ENCODE assay signal across 18 cellular contexts in genomic region chr16:22352119-22352518, GRCh38. TPM values are rescaled to one million over a fixed set of nuclear protein-coding genes. Genes with fewer than 3 reads are reported as not detected.
A peak's percentile ranks its signal among the peaks of the same experiment; 100 is the strongest.
DNase-seq lines count a peak whose midpoint lies in the region; ATAC-seq and TF ChIP-seq lines count a peak whose summit lies in the region.
"Had no signal": no experiment of that assay in that cellular context is flagged by ENCODE, and none has a peak within 500 bp of the region (broad histone marks: within the 10 kb centered on the region; RNA-seq: fewer than 3 reads in every experiment).

No MANE protein-coding gene starts in this region.

- H3K27ac Mint-ChIP-seq in activated CD4-positive, alpha-beta memory T cell treated with anti-CD3 and anti-CD28 coated beads for 36 hours: peak overlapping the region; percentile 18
- no peak overlapping the region for H3K27ac Mint-ChIP-seq in activated CD4-positive, alpha-beta memory T cell treated with anti-CD3 and anti-CD28 coated beads, Interleukin-2, amount 10 ng/mL, durations not matched to agents 7 days and 5 days
- H3K27ac Mint-ChIP-seq in activated T-helper 1 cell treated with anti-CD3 and anti-CD28 coated beads, Interleukin-12 subunit alpha, Interleukin-12 subunit beta, Interleukin-2, Interleukin-4 antibody, amounts not matched to agents 30 ng/mL and 10 ng/mL and 1 ng/mL, durations not matched to agents 14 hours and 24 hours and 36 hours: peak overlapping the region; percentile 94
- H3K27ac Mint-ChIP-seq in naive thymus-derived CD4-positive, alpha-beta T cell: peak overlapping the region in 7 of 9 donors; percentile 19 to 87 (median 60)

- peaks cover 45% of the 10 kb centered on the region for H3K4me1 Mint-ChIP-seq in activated CD4-positive, alpha-beta memory T cell treated with anti-CD3 and anti-CD28 coated beads for 36 hours (ENCODE audit: low read depth)
- peaks cover 38% of the 10 kb centered on the region for H3K4me1 Mint-ChIP-seq in activated CD4-positive, alpha-beta memory T cell treated with anti-CD3 and anti-CD28 coated beads, Interleukin-2, amount 10 ng/mL, durations not matched to agents 7 days and 5 days
- H3K4me1 Mint-ChIP-seq in activated T-helper 1 cell treated with anti-CD3 and anti-CD28 coated beads, Interleukin-12 subunit alpha, Interleukin-12 subunit beta, Interleukin-2, Interleukin-4 antibody, amounts not matched to agents 30 ng/mL and 10 ng/mL and 1 ng/mL, durations not matched to agents 14 hours and 24 hours and 36 hours (ENCODE audit: low read depth): peaks cover 45% of the 10 kb centered on the region
- peaks cover 20 to 61% (median 49%) of the 10 kb centered on the region in 7 donors for H3K4me1 Mint-ChIP-seq in naive thymus-derived CD4-positive, alpha-beta T cell

- peak overlapping the region; percentile 68 for H3K4me2 ChIP-seq in GM23248 (ENCODE audit: unreplicated experiment)

- H3K36me3 ChIP-seq in GM23248 (ENCODE audit: low read depth) (peaks cover 52% of the 10 kb centered on the region), esophagus squamous epithelium (peaks cover 4 to 40% (median 25%) of the 10 kb centered on the region in 3 donors)
- peaks cover 0 to 32% (median 28%) of the 10 kb centered on the region in 3 experiments for H3K36me3 ChIP-seq in naive thymus-derived CD4-positive, alpha-beta T cell (ENCODE audit: control insufficient read depth in 2 of 3, insufficient read depth in 3 of 3, low read length in 3 of 3)

- CTCF ChIA-PET in activated CD4-positive, alpha-beta memory T cell treated with anti-CD3 and anti-CD28 coated beads for 36 hours (lab: Charles Lee): interaction anchor here (1.5 kb wide), 1 partner anchor 31 kb away, joined by 4 read pairs; no protein-coding TSS in a partner anchor
- CTCF ChIA-PET in activated CD4-positive, alpha-beta memory T cell treated with anti-CD3 and anti-CD28 coated beads, Interleukin-2, amount 10 ng/mL, durations not matched to agents 7 days and 5 days (lab: Charles Lee): interaction anchor here (1.1 kb wide), 1 partner anchor 23 kb away, joined by 3 read pairs; no protein-coding TSS in a partner anchor
- CTCF ChIA-PET in naive thymus-derived CD4-positive, alpha-beta T cell (lab: Charles Lee): no interaction called here

- no peak for TF ChIP-seq CTCF in esophagus squamous epithelium (IDR thresholded peaks at IDR 0.05)

- H3K4me3 Mint-ChIP-seq in activated CD4-positive, alpha-beta memory T cell treated with anti-CD3 and anti-CD28 coated beads for 36 hours: no peak overlapping the region
- no peak overlapping the region for H3K4me3 Mint-ChIP-seq in activated CD4-positive, alpha-beta memory T cell treated with anti-CD3 and anti-CD28 coated beads, Interleukin-2, amount 10 ng/mL, durations not matched to agents 7 days and 5 days
- H3K4me3 Mint-ChIP-seq in activated T-helper 1 cell treated with anti-CD3 and anti-CD28 coated beads, Interleukin-12 subunit alpha, Interleukin-12 subunit beta, Interleukin-2, Interleukin-4 antibody, amounts not matched to agents 30 ng/mL and 10 ng/mL and 1 ng/mL, durations not matched to agents 14 hours and 24 hours and 36 hours: no peak overlapping the region
- H3K4me3 Mint-ChIP-seq in naive thymus-derived CD4-positive, alpha-beta T cell: no peak overlapping the region

- H3K27me3 ChIP-seq in GM23248 (replicated peaks; ENCODE audit: insufficient read depth) (no peaks in the 10 kb centered on the region), esophagus squamous epithelium (no peaks in the 10 kb centered on the region)
- no peaks in the 10 kb centered on the region for H3K27me3 ChIP-seq in naive thymus-derived CD4-positive, alpha-beta T cell (ENCODE audit: control insufficient read depth in 2 of 2, insufficient read depth in 2 of 2, low read length in 2 of 2)

- peaks cover 78% of the 10 kb centered on the region for H3F3A ChIP-seq in GM23248 (ENCODE audit: insufficient read depth)

- H3K27ac ChIP-seq in GM23248 (peak overlapping the region; percentile 80), esophagus squamous epithelium (no peak overlapping the region)
- no peak overlapping the region for H3K27ac ChIP-seq in naive thymus-derived CD4-positive, alpha-beta T cell (ENCODE audit: low read depth, low read length)
- H3K27ac ChIP-seq: C4-2B had no signal

- no peaks in the 10 kb centered on the region for H3K9me3 Mint-ChIP-seq in activated CD4-positive, alpha-beta memory T cell treated with anti-CD3 and anti-CD28 coated beads for 36 hours
- H3K9me3 Mint-ChIP-seq in activated CD4-positive, alpha-beta memory T cell treated with anti-CD3 and anti-CD28 coated beads, Interleukin-2, amount 10 ng/mL, durations not matched to agents 7 days and 5 days: no peaks in the 10 kb centered on the region
- no peaks in the 10 kb centered on the region for H3K9me3 Mint-ChIP-seq in activated T-helper 1 cell treated with anti-CD3 and anti-CD28 coated beads, Interleukin-12 subunit alpha, Interleukin-12 subunit beta, Interleukin-2, Interleukin-4 antibody, amounts not matched to agents 30 ng/mL and 10 ng/mL and 1 ng/mL, durations not matched to agents 14 hours and 24 hours and 36 hours
- H3K9me3 Mint-ChIP-seq in naive thymus-derived CD4-positive, alpha-beta T cell: peaks cover 0 to 2% (median 0%) of the 10 kb centered on the region in 11 donors

- peaks cover 37% of the 10 kb centered on the region for H3K36me3 Mint-ChIP-seq in activated CD4-positive, alpha-beta memory T cell treated with anti-CD3 and anti-CD28 coated beads for 36 hours
- peaks cover 65% of the 10 kb centered on the region for H3K36me3 Mint-ChIP-seq in activated CD4-positive, alpha-beta memory T cell treated with anti-CD3 and anti-CD28 coated beads, Interleukin-2, amount 10 ng/mL, durations not matched to agents 7 days and 5 days (ENCODE audit: low read depth)
- H3K36me3 Mint-ChIP-seq in activated T-helper 1 cell treated with anti-CD3 and anti-CD28 coated beads, Interleukin-12 subunit alpha, Interleukin-12 subunit beta, Interleukin-2, Interleukin-4 antibody, amounts not matched to agents 30 ng/mL and 10 ng/mL and 1 ng/mL, durations not matched to agents 14 hours and 24 hours and 36 hours (ENCODE audit: low read depth): peaks cover 41% of the 10 kb centered on the region
- H3K36me3 Mint-ChIP-seq in naive thymus-derived CD4-positive, alpha-beta T cell: peaks cover 14 to 50% (median 34%) of the 10 kb centered on the region in 5 donors

- H3K79me2 ChIP-seq in GM23248 (ENCODE audit: insufficient read depth): peaks cover 90% of the 10 kb centered on the region

- peak overlapping the region; percentile 52; the same call in 1 of the 2 replicates for H3K9ac ChIP-seq in GM23248

- no peaks in the 10 kb centered on the region for H3K9me3 ChIP-seq in GM23248 (ENCODE audit: low read depth)
- H3K9me3 ChIP-seq in naive thymus-derived CD4-positive, alpha-beta T cell (ENCODE audit: control insufficient read depth in 2 of 3, low read length in 3 of 3): no peaks in the 10 kb centered on the region
- H3K9me3 ChIP-seq in esophagus squamous epithelium: no peaks in the 10 kb centered on the region

- POLR2A ChIA-PET in activated CD4-positive, alpha-beta memory T cell treated with anti-CD3 and anti-CD28 coated beads for 36 hours (lab: Charles Lee): no interaction called here
- POLR2A ChIA-PET in activated CD4-positive, alpha-beta memory T cell treated with anti-CD3 and anti-CD28 coated beads, Interleukin-2, amount 10 ng/mL, durations not matched to agents 7 days and 5 days (lab: Charles Lee): interaction anchor here (1.0 to 2.5 kb wide), 2 partner anchors 18 to 54 kb away, joined by 3 to 8 read pairs; no protein-coding TSS in a partner anchor
- POLR2A ChIA-PET in naive thymus-derived CD4-positive, alpha-beta T cell (lab: Charles Lee): interaction anchor here (1.7 to 4.9 kb wide), 3 partner anchors 17 to 23 kb away, joined by 6 to 38 read pairs (median 29); partner anchors contain the start of gene CDR2

- intact Hi-C loops in activated CD4-positive, alpha-beta memory T cell treated with anti-CD3 and anti-CD28 coated beads for 36 hours (cut with micrococcal nuclease): no loop called here
- intact Hi-C loops in activated T-helper 1 cell treated with anti-CD3 and anti-CD28 coated beads, Interleukin-12 subunit alpha, Interleukin-12 subunit beta, Interleukin-2, Interleukin-4 antibody, amounts not matched to agents 30 ng/mL and 10 ng/mL and 1 ng/mL, durations not matched to agents 14 hours and 24 hours and 36 hours (cut with micrococcal nuclease): loop anchor here (2.0 kb wide), 1 partner anchor 55 kb away; the partner anchor contains the start of gene POLR3E
- intact Hi-C loops in naive thymus-derived CD4-positive, alpha-beta T cell (cut with micrococcal nuclease): loop anchor here in 1 of 2 donors (10.0 kb wide), 1 partner anchor 1447 kb away; the partner anchor contains the start of genes DCUN1D3 and LYRM1
- intact Hi-C loops in esophagus squamous epithelium (cut with DNase I): no loop called here

- no peak for ATAC-seq in naive thymus-derived CD4-positive, alpha-beta T cell
- ATAC-seq: GM12878 had no signal

- H3K4me3 ChIP-seq in GM23248 (0 out of 2 replicates have a peak overlapping the region, but pooled peaks have one; percentile 9), esophagus squamous epithelium (no peak overlapping the region)
- no peak overlapping the region for H3K4me3 ChIP-seq in naive thymus-derived CD4-positive, alpha-beta T cell (ENCODE audit: low read length)
- H3K4me3 ChIP-seq: GM12878 had no signal

- H3K4me1 ChIP-seq in GM23248 (ENCODE audit: insufficient read depth): peaks cover 50% of the 10 kb centered on the region
- H3K4me1 ChIP-seq in naive thymus-derived CD4-positive, alpha-beta T cell (ENCODE audit: control insufficient read depth in 2 of 2, insufficient read depth in 2 of 2, low read length in 2 of 2): peaks cover 31 to 40% of the 10 kb centered on the region in 2 donors
- H3K4me1 ChIP-seq in esophagus squamous epithelium: peaks cover 0 to 24% (median 10%) of the 10 kb centered on the region in 3 donors

- 99% methylated on average over 9 of the region's 9 CpGs for WGBS in GM23248 (ENCODE audit: low coverage in 1 of 2, low lambda C conversion rate in 2 of 2, missing lambda C conversion rate in 2 of 2), 2 experiments
- 95 to 97% methylated on average over 9 of the region's 9 CpGs for WGBS in esophagus squamous epithelium, 2 donors

- no peaks in the 10 kb centered on the region for H3K9me2 ChIP-seq in GM23248 (ENCODE audit: insufficient read depth)

- no peak for DNase-seq in activated CD4-positive, alpha-beta memory T cell treated with anti-CD3 and anti-CD28 coated beads for 36 hours
- no peak for DNase-seq in activated CD4-positive, alpha-beta memory T cell treated with anti-CD3 and anti-CD28 coated beads, Interleukin-2, amount 10 ng/mL, durations not matched to agents 7 days and 5 days
- DNase-seq in GM23248: no peak
- no peak for DNase-seq in activated T-helper 1 cell treated with anti-CD3 and anti-CD28 coated beads, Interleukin-12 subunit alpha, Interleukin-12 subunit beta, Interleukin-2, Interleukin-4 antibody, amounts not matched to agents 30 ng/mL and 10 ng/mL and 1 ng/mL, durations not matched to agents 14 hours and 24 hours and 36 hours (ENCODE audit: low spot score)
- no peak for DNase-seq in naive thymus-derived CD4-positive, alpha-beta T cell
- DNase-seq in OCI-M2 (lab: John Stamatoyannopoulos, UW; ENCODE audit: unreplicated experiment): no peak
- no peak for DNase-seq in GDM1 (lab: John Stamatoyannopoulos, UW)
- DNase-seq in esophagus squamous epithelium (lab: John Stamatoyannopoulos, UW): no peak
- DNase-seq: Calu3, Karpas-422, MM.1S, NCI-H1105 treated with DMSO at 0.1 percent for 48 hours, NCI-H1930, NCI-H2171 treated with DMSO at 0.1 percent for 48 hours, NCI-H510A, SHP77 treated with DMSO at 0.1 percent for 48 hours had no signal

- in situ Hi-C loops in GM23248 (cut with MboI): no loop called here

- 0 out of 2 replicates have a peak, but pooled peaks cover 4% of the 10 kb centered on the region for H4K20me1 ChIP-seq in GM23248 (ENCODE audit: insufficient read depth)

- no peak overlapping the region for H2AFZ ChIP-seq in GM23248

- H3K27me3 Mint-ChIP-seq in activated CD4-positive, alpha-beta memory T cell treated with anti-CD3 and anti-CD28 coated beads for 36 hours: no peaks in the 10 kb centered on the region
- H3K27me3 Mint-ChIP-seq in activated CD4-positive, alpha-beta memory T cell treated with anti-CD3 and anti-CD28 coated beads, Interleukin-2, amount 10 ng/mL, durations not matched to agents 7 days and 5 days: no peaks in the 10 kb centered on the region
- no peaks in the 10 kb centered on the region for H3K27me3 Mint-ChIP-seq in activated T-helper 1 cell treated with anti-CD3 and anti-CD28 coated beads, Interleukin-12 subunit alpha, Interleukin-12 subunit beta, Interleukin-2, Interleukin-4 antibody, amounts not matched to agents 30 ng/mL and 10 ng/mL and 1 ng/mL, durations not matched to agents 14 hours and 24 hours and 36 hours (ENCODE audit: insufficient read depth)
- H3K27me3 Mint-ChIP-seq in naive thymus-derived CD4-positive, alpha-beta T cell: no peaks in the 10 kb centered on the region

- TF ChIP-seq POLR2A in esophagus squamous epithelium (IDR thresholded peaks at IDR 0.05): no peak

RNA-seq across cellular contexts. Expression of gene CDR2, which starts 22.3 kb away (rescaled TPM):
- total RNA-seq in activated CD4-positive, alpha-beta memory T cell treated with anti-CD3 and anti-CD28 coated beads for 36 hours: 10 to 100 TPM; 44.0 to 44.4 TPM
- 10 to 100 TPM; 43.1 to 43.9 TPM for total RNA-seq in activated CD4-positive, alpha-beta memory T cell treated with anti-CD3 and anti-CD28 coated beads, Interleukin-2, amount 10 ng/mL, durations not matched to agents 7 days and 5 days
- total RNA-seq in GM23248 (2014; rRNA removed; shearing (Covaris generic)): 36.0 and 45.6 TPM in 2 replicates
- polyA plus RNA-seq in GM23248 (2016; fragmentation: Nextera tagmentation; extraction: Ambion mirVana): 25.1 and 26.7 TPM in 2 replicates
- 43.5 and 47.2 TPM in 2 replicates for total RNA-seq in activated T-helper 1 cell treated with anti-CD3 and anti-CD28 coated beads, Interleukin-12 subunit alpha, Interleukin-12 subunit beta, Interleukin-2, Interleukin-4 antibody, amounts not matched to agents 30 ng/mL and 10 ng/mL and 1 ng/mL, durations not matched to agents 14 hours and 24 hours and 36 hours
- 10 to 100 TPM; 28.7 to 91.9 (median 65.6) TPM for total RNA-seq in naive thymus-derived CD4-positive, alpha-beta T cell
- polyA plus RNA-seq in naive thymus-derived CD4-positive, alpha-beta T cell: 100 to 1,000 TPM in 1 of 2 donors, 10 to 100 TPM in 1; 66.0 to 115 TPM
- 10 to 100 TPM in 1 of 4 donors, 1 to 10 TPM in 3; 6.6 to 21.4 (median 8.7) TPM for total RNA-seq in esophagus squamous epithelium

RNA-seq across cellular contexts. Expression of gene POLR3E, which starts 54.9 kb away (rescaled TPM):
- total RNA-seq in activated CD4-positive, alpha-beta memory T cell treated with anti-CD3 and anti-CD28 coated beads for 36 hours: 10 to 100 TPM; 75.0 to 80.3 TPM
- 10 to 100 TPM; 50.7 TPM for total RNA-seq in activated CD4-positive, alpha-beta memory T cell treated with anti-CD3 and anti-CD28 coated beads, Interleukin-2, amount 10 ng/mL, durations not matched to agents 7 days and 5 days
- total RNA-seq in GM23248 (2014; rRNA removed; shearing (Covaris generic)): 20.8 and 27.1 TPM in 2 replicates
- 12.4 and 14.0 TPM in 2 replicates for polyA plus RNA-seq in GM23248 (2016; fragmentation: Nextera tagmentation; extraction: Ambion mirVana)
- total RNA-seq in activated T-helper 1 cell treated with anti-CD3 and anti-CD28 coated beads, Interleukin-12 subunit alpha, Interleukin-12 subunit beta, Interleukin-2, Interleukin-4 antibody, amounts not matched to agents 30 ng/mL and 10 ng/mL and 1 ng/mL, durations not matched to agents 14 hours and 24 hours and 36 hours: 107 and 111 TPM in 2 replicates
- 100 to 1,000 TPM in 4 of 5 experiments, 10 to 100 TPM in 1; 60.1 to 232 (median 112) TPM for total RNA-seq in naive thymus-derived CD4-positive, alpha-beta T cell
- polyA plus RNA-seq in naive thymus-derived CD4-positive, alpha-beta T cell: 10 to 100 TPM; 11.8 to 19.2 TPM
- total RNA-seq in esophagus squamous epithelium: 10 to 100 TPM; 21.5 to 57.2 (median 37.7) TPM
